ENCODE assay signal across 8 cellular contexts in genomic region chr19:11355160-11356073, GRCh38. TPM values are rescaled to one million over a fixed set of nuclear protein-coding genes. Genes with fewer than 3 reads are reported as not detected.
DNase-seq lines count a peak whose midpoint lies in the region; ATAC-seq and TF ChIP-seq lines count a peak whose summit lies in the region.

A gene with protein sequence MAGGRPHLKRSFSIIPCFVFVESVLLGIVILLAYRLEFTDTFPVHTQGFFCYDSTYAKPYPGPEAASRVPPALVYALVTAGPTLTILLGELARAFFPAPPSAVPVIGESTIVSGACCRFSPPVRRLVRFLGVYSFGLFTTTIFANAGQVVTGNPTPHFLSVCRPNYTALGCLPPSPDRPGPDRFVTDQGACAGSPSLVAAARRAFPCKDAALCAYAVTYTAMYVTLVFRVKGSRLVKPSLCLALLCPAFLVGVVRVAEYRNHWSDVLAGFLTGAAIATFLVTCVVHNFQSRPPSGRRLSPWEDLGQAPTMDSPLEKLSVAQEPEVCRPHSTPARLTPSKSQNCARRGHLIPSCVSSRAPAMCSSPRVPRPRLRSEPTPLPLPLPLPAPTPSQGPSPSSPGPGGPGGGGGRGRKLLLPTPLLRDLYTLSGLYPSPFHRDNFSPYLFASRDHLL (plus strand): TSS chr19:11355432. CDS start chr19:11357674, 2,242 bp downstream.

- peak within 1 kb of the TSS; percentile 80 for H3K56ac ChIP-seq in mesendoderm (ENCODE audit: low read length)

- no peaks in the 10 kb centered on the region for H3K27me3 Mint-ChIP-seq in Caco-2 (ENCODE audit: insufficient read depth, unreplicated experiment)

- no peak within 1 kb of the TSS for H2BK120ac ChIP-seq in mesendoderm (ENCODE audit: low read depth, low read length)

- peak within 1 kb of the TSS; percentile 60 for H3K4me3 ChIP-seq in Caco-2 (ENCODE audit: low read depth, low read length)
- peak within 1 kb of the TSS; percentile 54 for H3K4me3 ChIP-seq in endocrine pancreas (ENCODE audit: control insufficient read depth, insufficient read depth, low read length)
- H3K4me3 ChIP-seq in mesendoderm (ENCODE audit: low read length), result no peak within 1 kb of the TSS

- no peaks in the 10 kb centered on the region for H3K79me2 ChIP-seq in mesendoderm (ENCODE audit: control insufficient read depth, insufficient read depth, low read length)

- no TSS peak for BruUV-seq in Caco-2 (replicated peaks; lab: Mats Ljungman, UMichigan)

- POLR2A ChIA-PET in Caco-2 (lab: Charles Lee), result no interaction called here

- H3K4me1 Mint-ChIP-seq in Caco-2 (ENCODE audit: low read depth, unreplicated experiment), result peaks cover 5% of the 10 kb centered on the region

- no peak within 1 kb of the TSS for H2BK15ac ChIP-seq in mesendoderm (replicated peaks; ENCODE audit: low read depth)

- H3K27ac ChIP-seq in mesendoderm (ENCODE audit: low read depth, low read length), result no peak within 1 kb of the TSS

- DNase-seq in Caco-2, result peak; percentile 91 to 93
- DNase-seq in HK-2 (ENCODE audit: unreplicated experiment), result peak; percentile 85
- DNase-seq in NOMO-1 treated with dmso at 0.1 percent for 144 hours (lab: John Stamatoyannopoulos, UW; ENCODE audit: unreplicated experiment), result peak; percentile 65
- DNase-seq in activated CD8-positive, alpha-beta memory T cell treated with anti-CD3 and anti-CD28 coated beads, Interleukin-2, amount 50 U/mL, for 24 hours (ENCODE audit: extremely low read depth), result peak; percentile 53
- peak; percentile 96 for DNase-seq in mesendoderm
- peak; percentile 66 for DNase-seq in stimulated activated CD8-positive, alpha-beta memory T cell treated with anti-CD3 and anti-CD28 coated beads, Interleukin-12 subunit alpha, Interleukin-12 subunit beta, amount 100 ng/mL, for 1 hour (ENCODE audit: low read depth)

- peak within 1 kb of the TSS; percentile 82 for H3K4me3 Mint-ChIP-seq in Caco-2 (ENCODE audit: unreplicated experiment)

- no peak for TF ChIP-seq CTCF in Caco-2 (IDR thresholded peaks at IDR 0.05; ENCODE audit: insufficient read depth in 1 of 2, low read depth in 1 of 2, low read length in 1 of 2, severe bottlenecking in 1 of 2, unreplicated experiment in 1 of 2)

- no CpG with 5 or more reads among the region's 62 CpGs for WGBS in mesendoderm (ENCODE audit: extremely low coverage, insufficient coverage, low lambda C conversion rate)

- no peak within 1 kb of the TSS for H3K18ac ChIP-seq in mesendoderm (ENCODE audit: low read length)

- H3K36me3 Mint-ChIP-seq in Caco-2 (ENCODE audit: insufficient read depth, unreplicated experiment), result peaks cover 11% of the 10 kb centered on the region

- H3K27me3 ChIP-seq in Caco-2 (replicated peaks; ENCODE audit: control insufficient read depth, insufficient read depth, low read length), result no peaks in the 10 kb centered on the region
- no peaks in the 10 kb centered on the region for H3K27me3 ChIP-seq in endocrine pancreas (ENCODE audit: control insufficient read depth, insufficient read depth, low read length)
- H3K27me3 ChIP-seq in mesendoderm (ENCODE audit: insufficient read depth, low read length, poor library complexity), result no peaks in the 10 kb centered on the region

- H3K9me3 ChIP-seq in Caco-2 (no peaks in the 10 kb centered on the region), endocrine pancreas (ENCODE audit: control insufficient read depth, low read length) (no peaks in the 10 kb centered on the region)

- H3K4me2 ChIP-seq in mesendoderm (ENCODE audit: low read length), result peak within 1 kb of the TSS; percentile 33

- H4K8ac ChIP-seq in mesendoderm (ENCODE audit: low read depth, low read length), result no peak within 1 kb of the TSS

- H3K79me1 ChIP-seq in mesendoderm (ENCODE audit: low read length), result no peaks in the 10 kb centered on the region

- H3K9ac ChIP-seq in endocrine pancreas (ENCODE audit: control insufficient read depth, insufficient read depth, low read length) (peak within 1 kb of the TSS; percentile 73), mesendoderm (ENCODE audit: low read length) (peak within 1 kb of the TSS; percentile 48)

- no peak within 1 kb of the TSS for H2BK5ac ChIP-seq in mesendoderm (ENCODE audit: low read length)

- no peak within 1 kb of the TSS for H4K5ac ChIP-seq in mesendoderm (ENCODE audit: low read length)

- intact Hi-C loops in Caco-2 (cut with micrococcal nuclease; ENCODE audit: unreplicated experiment), result loop anchor here (1.0 kb wide), 1 partner anchor 9 kb away; the partner anchor contains the start of genes CCDC159 and TMEM205

- H3K36me3 ChIP-seq in Caco-2 (ENCODE audit: control insufficient read depth, insufficient read depth, low read length), result no peaks in the 10 kb centered on the region
- no peaks in the 10 kb centered on the region for H3K36me3 ChIP-seq in endocrine pancreas (ENCODE audit: control insufficient read depth, insufficient read depth, low read length)
- H3K36me3 ChIP-seq in mesendoderm (ENCODE audit: control insufficient read depth, insufficient read depth, low read length), result no peaks in the 10 kb centered on the region

- H3K4ac ChIP-seq in mesendoderm (ENCODE audit: low read depth, low read length), result no peak within 1 kb of the TSS

- no peak for ATAC-seq in GM18502 (IDR thresholded peaks at IDR 0.05; ENCODE audit: poor library complexity, unreplicated experiment)

- H3K23ac ChIP-seq in mesendoderm (ENCODE audit: low read length), result no peak within 1 kb of the TSS

- CTCF ChIA-PET in Caco-2 (lab: Charles Lee), result interaction anchor here (0.6 kb wide), 1 partner anchor 127 kb away, joined by 3 read pairs; no protein-coding TSS in a partner anchor

- no peaks in the 10 kb centered on the region for H3K9me3 Mint-ChIP-seq in Caco-2 (ENCODE audit: unreplicated experiment)

- peak within 1 kb of the TSS; percentile 30 for H3K27ac Mint-ChIP-seq in Caco-2 (ENCODE audit: unreplicated experiment)

- H2AK5ac ChIP-seq in mesendoderm (ENCODE audit: low read length), result peak within 1 kb of the TSS; percentile 45

- H3K4me1 ChIP-seq in Caco-2 (no peaks in the 10 kb centered on the region), endocrine pancreas (ENCODE audit: control insufficient read depth, insufficient read depth, low read length) (no peaks in the 10 kb centered on the region), mesendoderm (ENCODE audit: control insufficient read depth, low read depth, low read length) (peaks cover 3% of the 10 kb centered on the region)

RNA-seq across cellular contexts. Expression of the gene that starts here (rescaled TPM):
- total RNA-seq in Caco-2 (2022), result 5.6 and 7.4 TPM in 2 replicates
- polyA plus RNA-seq in mesendoderm (2013, experiment 1 of 2), result 5.8 TPM
- 5.9 TPM for polyA plus RNA-seq in mesendoderm (2013, experiment 2 of 2)
